1 cellular context compared by ENCODE assay signal in the genomic region with DNA sequence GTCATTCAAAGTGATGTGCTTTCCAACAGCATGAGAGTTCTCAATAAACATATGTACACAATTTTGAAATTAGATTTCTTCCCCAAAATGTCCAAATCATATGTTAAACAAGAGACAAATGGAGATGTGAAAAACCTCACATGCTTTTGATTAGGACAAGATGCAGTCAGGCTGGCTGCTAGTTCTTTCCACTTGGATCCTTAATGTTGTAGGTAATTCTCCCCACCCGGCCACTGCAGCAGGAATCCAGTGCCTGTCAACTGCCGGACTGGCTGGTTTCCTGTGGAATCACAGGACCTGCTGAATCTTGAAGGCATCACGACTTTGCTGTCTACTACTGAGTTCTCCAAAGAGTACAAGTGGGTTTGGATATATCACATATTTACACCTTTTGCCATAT.
TF ChIP-seq lines count a peak whose summit lies in the region.

No MANE protein-coding gene starts in this region.

TF ChIP-seq in SK-N-SH, 30 proteins besides CTCF, POLR2A, EP300 and RAD21 (continued from another document):
- TF ChIP-seq, protein P1, sequence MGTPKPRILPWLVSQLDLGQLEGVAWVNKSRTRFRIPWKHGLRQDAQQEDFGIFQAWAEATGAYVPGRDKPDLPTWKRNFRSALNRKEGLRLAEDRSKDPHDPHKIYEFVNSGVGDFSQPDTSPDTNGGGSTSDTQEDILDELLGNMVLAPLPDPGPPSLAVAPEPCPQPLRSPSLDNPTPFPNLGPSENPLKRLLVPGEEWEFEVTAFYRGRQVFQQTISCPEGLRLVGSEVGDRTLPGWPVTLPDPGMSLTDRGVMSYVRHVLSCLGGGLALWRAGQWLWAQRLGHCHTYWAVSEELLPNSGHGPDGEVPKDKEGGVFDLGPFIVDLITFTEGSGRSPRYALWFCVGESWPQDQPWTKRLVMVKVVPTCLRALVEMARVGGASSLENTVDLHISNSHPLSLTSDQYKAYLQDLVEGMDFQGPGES (IDR thresholded peaks at IDR 0.05; ENCODE audit: low read depth, low read length): no peak
- no peak for TF ChIP-seq SIN3A (IDR thresholded peaks at IDR 0.05; ENCODE audit: borderline replicate concordance, low read depth, low read length)
- TF ChIP-seq, protein P2, sequence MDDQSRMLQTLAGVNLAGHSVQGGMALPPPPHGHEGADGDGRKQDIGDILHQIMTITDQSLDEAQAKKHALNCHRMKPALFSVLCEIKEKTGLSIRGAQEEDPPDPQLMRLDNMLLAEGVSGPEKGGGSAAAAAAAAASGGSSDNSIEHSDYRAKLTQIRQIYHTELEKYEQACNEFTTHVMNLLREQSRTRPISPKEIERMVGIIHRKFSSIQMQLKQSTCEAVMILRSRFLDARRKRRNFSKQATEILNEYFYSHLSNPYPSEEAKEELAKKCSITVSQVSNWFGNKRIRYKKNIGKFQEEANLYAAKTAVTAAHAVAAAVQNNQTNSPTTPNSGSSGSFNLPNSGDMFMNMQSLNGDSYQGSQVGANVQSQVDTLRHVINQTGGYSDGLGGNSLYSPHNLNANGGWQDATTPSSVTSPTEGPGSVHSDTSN (IDR thresholded peaks at IDR 0.05): peak; percentile 27
